ENCODE assay signal across 9 cellular contexts in genomic region chr13:33311040-33311439, GRCh38.
"Had no signal": no experiment of that assay in that cellular context is flagged by ENCODE, and none has a peak within 500 bp of the region (broad histone marks: within the 10 kb centered on the region; RNA-seq: fewer than 3 reads in every experiment).

No MANE protein-coding gene starts in this region.

- ATAC-seq: HCT116, K562 had no signal

- H3K4me3 ChIP-seq: GM23248, HAP-1, K562 had no signal

- H3K9me3 ChIP-seq: HAP-1 had no signal

- H3K36me3 ChIP-seq: HAP-1 had no signal

- H3K27ac ChIP-seq: GM23248, HL-60 had no signal

- DNase-seq: GM23248, GOT3, H7, IMR-90, KG1 had no signal

- H3K4me1 ChIP-seq: HAP-1 had no signal
